34 cellular contexts compared by ENCODE assay signal in genomic region chr2:168525020-168525419, GRCh38.
A peak's percentile ranks its signal among the peaks of the same experiment; 100 is the strongest.
DNase-seq lines count a peak whose midpoint lies in the region; ATAC-seq, FAIRE-seq and TF ChIP-seq lines count a peak whose summit lies in the region.
"Had no signal": no experiment of that assay in that cellular context is flagged by ENCODE, and none has a peak within 500 bp of the region (broad histone marks: within the 10 kb centered on the region; RNA-seq: fewer than 3 reads in every experiment).

No MANE protein-coding gene starts in this region.

- H3K27ac Mint-ChIP-seq in activated CD8-positive, alpha-beta memory T cell treated with anti-CD3 and anti-CD28 coated beads, Interleukin-2, amount 10 ng/mL, durations not matched to agents 7 days and 5 days: no peak overlapping the region
- H3K27ac Mint-ChIP-seq: activated CD8-positive, alpha-beta T cell treated with anti-CD3 and anti-CD28 coated beads, Interleukin-2, amount 10 ng/mL, durations not matched to agents 7 days and 5 days; activated naive CD8-positive, alpha-beta T cell treated with anti-CD3 and anti-CD28 coated beads for 36 hours; activated T-helper 2 cell treated with anti-CD3 and anti-CD28 coated beads, Interferon-gamma antibody, Interleukin-2, Interleukin-4, amounts not matched to agents 10 μg/mL and 5 μg/mL and 100 μg/mL, durations not matched to agents 14 hours and 24 hours and 36 hours; B cell; CD4-positive, alpha-beta memory T cell had no signal

- H3K27ac ChIP-seq in RWPE2 (ENCODE audit: poor library complexity, severe bottlenecking): peak overlapping the region; percentile 69
- peak overlapping the region in 3 of 4 donors; percentile 28 to 75 (median 75) for H3K27ac ChIP-seq in esophagus squamous epithelium
- H3K27ac ChIP-seq in psoas muscle: peak overlapping the region; percentile 36
- no peak overlapping the region for H3K27ac ChIP-seq in adrenal gland
- H3K27ac ChIP-seq: cardiac muscle cell, ovary had no signal

- H3K4me1 ChIP-seq in RWPE2 (ENCODE audit: insufficient read depth, poor library complexity, severe bottlenecking): peaks cover 64% of the 10 kb centered on the region
- H3K4me1 ChIP-seq in esophagus squamous epithelium: peaks cover 9 to 95% (median 64%) of the 10 kb centered on the region in 3 donors
- H3K4me1 ChIP-seq in psoas muscle: peaks cover 62% of the 10 kb centered on the region
- peaks cover 12 to 71% of the 10 kb centered on the region in 2 donors for H3K4me1 ChIP-seq in adrenal gland (replicated peaks in 1 of 2)

- no peak for TF ChIP-seq POLR2A in esophagus squamous epithelium (IDR thresholded peaks at IDR 0.05)
- TF ChIP-seq POLR2A in adrenal gland (IDR thresholded peaks at IDR 0.05): no peak

- FAIRE-seq in GM19239 (lab: Jason Lieb, UNC): peak; percentile 39
- FAIRE-seq: D721Med, urothelium cell line had no signal

- H3K36me3 Mint-ChIP-seq in activated CD8-positive, alpha-beta memory T cell treated with anti-CD3 and anti-CD28 coated beads, Interleukin-2, amount 10 ng/mL, durations not matched to agents 7 days and 5 days: no peaks in the 10 kb centered on the region
- H3K36me3 Mint-ChIP-seq: CD4-positive, alpha-beta memory T cell had no signal

- H3K27me3 ChIP-seq in RWPE2 (ENCODE audit: insufficient read depth, poor library complexity, severe bottlenecking): no peaks in the 10 kb centered on the region
- H3K27me3 ChIP-seq in esophagus squamous epithelium: no peaks in the 10 kb centered on the region
- no peaks in the 10 kb centered on the region for H3K27me3 ChIP-seq in psoas muscle (ENCODE audit: insufficient read depth in 3 of 3, low read length in 2 of 3)
- H3K27me3 ChIP-seq in adrenal gland: no peaks in the 10 kb centered on the region
- H3K27me3 ChIP-seq: cardiac muscle cell, ovary had no signal

- WGBS in esophagus squamous epithelium, 2 donors: 61 to 65% methylated on average over 2 to 3 of the region's 3 CpGs
- 64 to 91% (median 87%) methylated on average over 3 of the region's 3 CpGs for WGBS in psoas muscle, 3 donors
- 88 to 100% (median 98%) methylated on average over 1 to 3 of the region's 3 CpGs for WGBS in adrenal gland, 4 donors

- no peaks in the 10 kb centered on the region for H3K9me3 ChIP-seq in RWPE2 (ENCODE audit: severe bottlenecking)
- no peaks in the 10 kb centered on the region for H3K9me3 ChIP-seq in esophagus squamous epithelium
- H3K9me3 ChIP-seq in psoas muscle: no peaks in the 10 kb centered on the region
- H3K9me3 ChIP-seq in adrenal gland (replicated peaks in 1 of 3): no peaks in the 10 kb centered on the region
- H3K9me3 ChIP-seq: ovary had no signal

- no peak overlapping the region for H3K4me3 Mint-ChIP-seq in activated CD8-positive, alpha-beta memory T cell treated with anti-CD3 and anti-CD28 coated beads, Interleukin-2, amount 10 ng/mL, durations not matched to agents 7 days and 5 days
- H3K4me3 Mint-ChIP-seq: activated CD8-positive, alpha-beta T cell treated with anti-CD3 and anti-CD28 coated beads, Interleukin-2, amount 10 ng/mL, durations not matched to agents 7 days and 5 days; activated naive CD8-positive, alpha-beta T cell treated with anti-CD3 and anti-CD28 coated beads for 36 hours; B cell; CD4-positive, alpha-beta memory T cell had no signal

- CTCF ChIA-PET in activated CD8-positive, alpha-beta memory T cell treated with anti-CD3 and anti-CD28 coated beads, Interleukin-2, amount 10 ng/mL, durations not matched to agents 7 days and 5 days (lab: Charles Lee): no interaction called here

- ATAC-seq in RWPE2 (ENCODE audit: low read depth) (peak; percentile 93), psoas muscle (no peak)
- no peak for ATAC-seq in activated CD8-positive, alpha-beta memory T cell treated with anti-CD3 and anti-CD28 coated beads, Interleukin-2, amount 10 ng/mL, durations not matched to agents 7 days and 5 days
- ATAC-seq: activated CD8-positive, alpha-beta T cell treated with anti-CD3 and anti-CD28 coated beads, Interleukin-2, amount 10 ng/mL, durations not matched to agents 7 days and 5 days had no signal

- no peaks in the 10 kb centered on the region for H3K9me3 Mint-ChIP-seq in activated CD8-positive, alpha-beta memory T cell treated with anti-CD3 and anti-CD28 coated beads, Interleukin-2, amount 10 ng/mL, durations not matched to agents 7 days and 5 days (ENCODE audit: low read depth)
- H3K9me3 Mint-ChIP-seq: activated naive CD8-positive, alpha-beta T cell treated with anti-CD3 and anti-CD28 coated beads for 36 hours; activated T-helper 2 cell treated with anti-CD3 and anti-CD28 coated beads, Interferon-gamma antibody, Interleukin-2, Interleukin-4, amounts not matched to agents 10 μg/mL and 5 μg/mL and 100 μg/mL, durations not matched to agents 14 hours and 24 hours and 36 hours had no signal

- intact Hi-C loops in esophagus squamous epithelium (cut with DNase I): no loop called here
- intact Hi-C loops in psoas muscle (cut with DNase I): loop anchor here in 1 of 2 donors (5.0 kb wide), 1 partner anchor 33 kb away; no protein-coding TSS in a partner anchor
- intact Hi-C loops in adrenal gland (cut with DNase I): no loop called here

- peaks cover 3% of the 10 kb centered on the region for H3K27me3 Mint-ChIP-seq in activated CD8-positive, alpha-beta memory T cell treated with anti-CD3 and anti-CD28 coated beads, Interleukin-2, amount 10 ng/mL, durations not matched to agents 7 days and 5 days
- H3K27me3 Mint-ChIP-seq: activated naive CD8-positive, alpha-beta T cell treated with anti-CD3 and anti-CD28 coated beads for 36 hours; B cell; CD4-positive, alpha-beta memory T cell had no signal

- no peaks in the 10 kb centered on the region for H3K36me3 ChIP-seq in RWPE2 (ENCODE audit: low read depth)
- no peaks in the 10 kb centered on the region for H3K36me3 ChIP-seq in esophagus squamous epithelium
- no peaks in the 10 kb centered on the region for H3K36me3 ChIP-seq in psoas muscle (ENCODE audit: insufficient read depth in 1 of 2, low read depth in 1 of 2)
- H3K36me3 ChIP-seq in adrenal gland (replicated peaks in 1 of 2): no peaks in the 10 kb centered on the region
- H3K36me3 ChIP-seq: cardiac muscle cell, ovary had no signal

- H3K4me1 Mint-ChIP-seq in activated CD8-positive, alpha-beta memory T cell treated with anti-CD3 and anti-CD28 coated beads, Interleukin-2, amount 10 ng/mL, durations not matched to agents 7 days and 5 days: no peaks in the 10 kb centered on the region

- no peak overlapping the region for H3K4me3 ChIP-seq in RWPE2 (ENCODE audit: severe bottlenecking)
- no peak overlapping the region for H3K4me3 ChIP-seq in esophagus squamous epithelium
- no peak overlapping the region for H3K4me3 ChIP-seq in psoas muscle
- H3K4me3 ChIP-seq in adrenal gland: no peak overlapping the region
- H3K4me3 ChIP-seq: cardiac muscle cell, ovary had no signal

- TF ChIP-seq CTCF in RWPE2 (IDR thresholded peaks at IDR 0.05; ENCODE audit: poor library complexity, severe bottlenecking): no peak
- no peak for TF ChIP-seq CTCF in esophagus squamous epithelium (IDR thresholded peaks at IDR 0.05)
- TF ChIP-seq CTCF in psoas muscle (IDR thresholded peaks at IDR 0.05): no peak
- no peak for TF ChIP-seq CTCF in adrenal gland (IDR thresholded peaks at IDR 0.05)

- no peak for DNase-seq in GM19239 (ENCODE audit: insufficient read length, low spot score)
- peak; percentile 83 for DNase-seq in RWPE2 (ENCODE audit: low spot score)
- no peak for DNase-seq in esophagus squamous epithelium (lab: John Stamatoyannopoulos, UW)
- DNase-seq in psoas muscle: no peak
- no peak for DNase-seq in adrenal gland
- DNase-seq in activated CD8-positive, alpha-beta memory T cell treated with anti-CD3 and anti-CD28 coated beads, Interleukin-2, amount 10 ng/mL, durations not matched to agents 7 days and 5 days: no peak
- no peak for DNase-seq in activated effector memory CD4-positive, alpha-beta T cell treated with Interleukin-2 at 50 U/mL for 16 hours
- DNase-seq: ACHN; activated CD8-positive, alpha-beta T cell treated with anti-CD3 and anti-CD28 coated beads, Interleukin-2, amount 10 ng/mL, durations not matched to agents 7 days and 5 days; activated naive CD8-positive, alpha-beta T cell treated with anti-CD3 and anti-CD28 coated beads for 36 hours; activated T-cell treated with anti-CD3 and anti-CD28 coated beads for 4 hours; aorta; CD4-positive, alpha-beta memory T cell; cortex of kidney; DND-41; effector memory CD4-positive, alpha-beta T cell; erythroblast; H7; KBM-7; MM.1S; NCI-H1417; NCI-H2029 treated with DMSO at 0.1 percent for 48 hours; NCI-H524 treated with DMSO at 0.1 percent for 48 hours; NK-92 treated with Interleukin-12 subunit alpha and Interleukin-12 subunit beta, amount 100 ng/mL, for 24 hours; ovary; retina; SHP77 treated with DMSO at 0.1 percent for 48 hours; stimulated activated CD4-positive, alpha-beta T cell treated with anti-CD3 and anti-CD28 coated beads, Interleukin-1b, Interleukin-23, amount 100 ng/mL, for 48 hours; stimulated activated naive CD4-positive, alpha-beta T cell treated with Interleukin-2 at 50 U/mL for 16 hours had no signal

Comparison
In these comparisons a context has a peak if more than half of its experiments do, and no peak if none do; other contexts are left out.
1. H3K27ac ChIP-seq: peak in RWPE2 (single experiment), esophagus squamous epithelium (3 of 4) and psoas muscle (single experiment); none in adrenal gland (0 of 5).